Comparison of ENCODE assay signal across 8 cellular contexts in genomic region chr1:50969611-50970507, GRCh38. TPM values are rescaled to one million over a fixed set of nuclear protein-coding genes. Genes with fewer than 3 reads are reported as not detected.
DNase-seq lines count a peak whose midpoint lies in the region; ATAC-seq, FAIRE-seq and TF ChIP-seq lines count a peak whose summit lies in the region.

CDKN2C (plus strand) TSS chr1:50970245; CDS start chr1:50970369, 124 bp downstream.

- CTCF ChIA-PET in SK-N-SH (lab: Yijun Ruan, JAX) = interaction anchor here (0.8 to 3.7 kb wide), 7 partner anchors 9 to 222 kb away, joined by 3 to 23 read pairs (median 6); partner anchors contain the start of gene FAF1

- no peak for FAIRE-seq in pancreas (lab: Jason Lieb, UNC)

- DNase-seq in GM12865 (ENCODE audit: low read depth) (peak; percentile 77), NCI-H1092 (lab: John Stamatoyannopoulos, UW) (peak; percentile 77), SK-N-SH (peak; percentile 69), adrenal gland (peak; percentile 77 to 92 (median 82)), cardiac muscle cell (ENCODE audit: low read depth in 1 of 2, low spot score in 1 of 2) (peak; percentile 47 to 87), pancreas (peak; percentile 64 to 89 (median 70)), GM19240 (ENCODE audit: insufficient read length, low spot score) (no peak)

- no peaks in the 10 kb centered on the region for H3K9me2 ChIP-seq in SK-N-SH

- H3K4me1 ChIP-seq in SK-N-SH (ENCODE audit: control insufficient read depth in 1 of 2, insufficient read depth in 2 of 2, low read depth in 1 of 2, low read length in 1 of 2) (peaks cover 0 to 15% of the 10 kb centered on the region in 2 experiments; a peak in 3 of 4 replicates), adrenal gland (replicated peaks in 1 of 2) (peaks cover 0 to 29% of the 10 kb centered on the region in 2 donors), cardiac muscle cell (ENCODE audit: low read depth) (no peaks in the 10 kb centered on the region), pancreas (peaks cover 9 to 18% (median 10%) of the 10 kb centered on the region in 3 donors)

- no peaks in the 10 kb centered on the region for H4K20me1 ChIP-seq in SK-N-SH (ENCODE audit: insufficient read depth)

- intact Hi-C loops in adrenal gland (cut with DNase I) = loop anchor here in 1 of 2 donors (10.0 kb wide), 1 partner anchor 195 kb away; no protein-coding TSS in a partner anchor
- intact Hi-C loops in pancreas (cut with DNase I) = no loop called here

- peak within 1 kb of the TSS; percentile 93 to 95 for H3K27ac ChIP-seq in SK-N-SH (ENCODE audit: low read depth in 2 of 2, low read length in 1 of 2)
- peak within 1 kb of the TSS; percentile 96 to 100 (median 98) for H3K27ac ChIP-seq in adrenal gland
- H3K27ac ChIP-seq in cardiac muscle cell = no peak within 1 kb of the TSS
- peak within 1 kb of the TSS; percentile 97 to 100 (median 98) for H3K27ac ChIP-seq in pancreas

- peaks cover 27% of the 10 kb centered on the region for H3F3A ChIP-seq in SK-N-SH (replicated peaks; ENCODE audit: insufficient read depth)

- WGBS in SK-N-SH (ENCODE audit: low lambda C conversion rate) = 2% methylated on average over 24 of the region's 44 CpGs
- WGBS in adrenal gland, 4 donors = 0 to 1% (median 0%) methylated on average over 31 to 44 of the region's 44 CpGs
- 1% methylated on average over 44 of the region's 44 CpGs for WGBS in pancreas, 2 donors

- H3K9me3 ChIP-seq in SK-N-SH (no peaks in the 10 kb centered on the region), adrenal gland (replicated peaks in 1 of 3) (peaks cover 0 to 6% (median 0%) of the 10 kb centered on the region in 3 donors), cardiac muscle cell (ENCODE audit: low read depth) (no peaks in the 10 kb centered on the region), pancreas (no peaks in the 10 kb centered on the region)

- H3K79me2 ChIP-seq in SK-N-SH (ENCODE audit: insufficient read depth) = peaks cover 62% of the 10 kb centered on the region

- H3K4me3 ChIP-seq in GM12865 (ENCODE audit: low read depth, low read length) (peak within 1 kb of the TSS; percentile 79), SK-N-SH (ENCODE audit: low read depth in 2 of 2, low read length in 1 of 2) (peak within 1 kb of the TSS; percentile 96), adrenal gland (peak within 1 kb of the TSS; percentile 71 to 97 (median 94)), cardiac muscle cell (peak within 1 kb of the TSS; percentile 58), pancreas (peak within 1 kb of the TSS; percentile 68 to 85 (median 83))

- H3K27me3 ChIP-seq in SK-N-SH (ENCODE audit: insufficient read depth) (no peaks in the 10 kb centered on the region), adrenal gland (no peaks in the 10 kb centered on the region), cardiac muscle cell (peaks cover 94% of the 10 kb centered on the region), pancreas (no peaks in the 10 kb centered on the region)

- TF ChIP-seq POLR2A in adrenal gland (IDR thresholded peaks at IDR 0.05) = peak in 1 of 2 donors; percentile 85

- H3K9ac ChIP-seq in SK-N-SH = peak within 1 kb of the TSS; percentile 86

- TF ChIP-seq EP300 in SK-N-SH (IDR thresholded peaks at IDR 0.05; ENCODE audit: borderline replicate concordance in 1 of 2, low read depth in 1 of 2, low read length in 1 of 2) = no peak

- POLR2A ChIA-PET in SK-N-SH (lab: Yijun Ruan, JAX) = interaction anchor here (2.1 to 2.6 kb wide), 2 partner anchors 8 to 12 kb away, joined by 8 to 18 read pairs; no protein-coding TSS in a partner anchor

- peaks cover 7 to 8% of the 10 kb centered on the region in 2 experiments for H3K36me3 ChIP-seq in SK-N-SH (replicated peaks in 1 of 2; ENCODE audit: control insufficient read depth in 1 of 2, insufficient read depth in 2 of 2, low read length in 1 of 2)
- H3K36me3 ChIP-seq in adrenal gland (replicated peaks in 1 of 2) = no peaks in the 10 kb centered on the region
- no peaks in the 10 kb centered on the region for H3K36me3 ChIP-seq in cardiac muscle cell
- no peaks in the 10 kb centered on the region for H3K36me3 ChIP-seq in pancreas

- H3K4me2 ChIP-seq in SK-N-SH = peak within 1 kb of the TSS; percentile 96

- peak; percentile 25 for ATAC-seq in HG02623 (IDR thresholded peaks at IDR 0.05; ENCODE audit: unreplicated experiment)
- ATAC-seq in pancreas = peak; percentile 30 to 63 (median 58)

- TF ChIP-seq RAD21 in SK-N-SH (IDR thresholded peaks at IDR 0.05; ENCODE audit: low read length) = no peak

- peak within 1 kb of the TSS; percentile 92 for H2AFZ ChIP-seq in SK-N-SH (ENCODE audit: low read depth)

- TF ChIP-seq CTCF in GM12865 (IDR thresholded peaks at IDR 0.05; ENCODE audit: insufficient read depth, low read depth, low read length, missing control alignments) (no peak), SK-N-SH (IDR thresholded peaks at IDR 0.05) (no peak; the same call in 1 of the 2 replicates), adrenal gland (IDR thresholded peaks at IDR 0.05) (no peak), cardiac muscle cell (IDR thresholded peaks at IDR 0.05; ENCODE audit: low read depth, low read length) (peak; percentile 7), pancreas (IDR thresholded peaks at IDR 0.05) (no peak)

TF ChIP-seq in SK-N-SH, 30 proteins besides CTCF, POLR2A, EP300 and RAD21 (continues in another document):
- TF ChIP-seq RCOR1 (IDR thresholded peaks at IDR 0.05; ENCODE audit: low read length) (no peak), RXRA (IDR thresholded peaks at IDR 0.05; ENCODE audit: borderline replicate concordance, low read depth) (no peak), MAX (IDR thresholded peaks at IDR 0.05; ENCODE audit: low read depth) (peak; percentile 67; the same call in 1 of the 2 replicates), NFIC (IDR thresholded peaks at IDR 0.05; ENCODE audit: borderline replicate concordance) (peak; percentile 15; the same call in 1 of the 2 replicates), MXI1 (IDR thresholded peaks at IDR 0.05; ENCODE audit: low read depth, low read length) (peak; percentile 90), YY1 (IDR thresholded peaks at IDR 0.05; ENCODE audit: low read depth) (no peak), NRF1 (IDR thresholded peaks at IDR 0.05; ENCODE audit: low read depth, low read length) (no peak), FOSL2 (IDR thresholded peaks at IDR 0.05; ENCODE audit: borderline replicate concordance, low read depth) (no peak; the same call in 1 of the 2 replicates), ZBTB33 (IDR thresholded peaks at IDR 0.05; ENCODE audit: borderline replicate concordance, low read depth) (no peak), FOXM1 (IDR thresholded peaks at IDR 0.05; ENCODE audit: low read depth) (no peak), CHD2 (IDR thresholded peaks at IDR 0.05; ENCODE audit: low read length, partially characterized antibody) (no peak), ELF1 (IDR thresholded peaks at IDR 0.05) (no peak), FOXJ3 (CRISPR knock-in tag; IDR thresholded peaks at IDR 0.05) (no peak), TCF12 (IDR thresholded peaks at IDR 0.05) (0 out of 2 replicates have a peak, but pooled peaks have one; percentile 11), SIN3A (IDR thresholded peaks at IDR 0.05; ENCODE audit: borderline replicate concordance, low read depth, low read length) (peak; percentile 67), IRF3 (IDR thresholded peaks at IDR 0.05; ENCODE audit: low read depth, low read length) (no peak), TEAD4 (IDR thresholded peaks at IDR 0.05; ENCODE audit: borderline replicate concordance, insufficient read depth) (no peak), GATA2 (CRISPR knock-in tag; IDR thresholded peaks at IDR 0.05) (no peak), GABPA (IDR thresholded peaks at IDR 0.05; ENCODE audit: low read depth) (no peak), MEF2A (IDR thresholded peaks at IDR 0.05; ENCODE audit: borderline replicate concordance, low read depth) (no peak), POLR2AphosphoS5 (IDR thresholded peaks at IDR 0.05; ENCODE audit: low read depth, low read length) (peak; percentile 58; the same call in 1 of the 2 replicates), TAF1 (IDR thresholded peaks at IDR 0.05; ENCODE audit: borderline replicate concordance, low read depth, low read length) (0 out of 2 replicates have a peak, but pooled peaks have one; percentile 13)

RNA-seq across cellular contexts. Expression of gene CDKN2C, which starts in this region (rescaled TPM):
- 27.0 and 29.4 TPM in 2 replicates for polyA plus RNA-seq in SK-N-SH (2012; rRNA removed)
- polyA plus RNA-seq in SK-N-SH (2012; cell fraction: cytosol; rRNA removed) = 32.5 and 34.1 TPM in 2 replicates
- polyA plus RNA-seq in SK-N-SH (2012; cell fraction: nucleus; rRNA removed) = 14.5 and 18.9 TPM in 2 replicates
- total RNA-seq in adrenal gland = 10 to 100 TPM; 11.0 to 46.0 (median 25.3) TPM
- polyA plus RNA-seq in adrenal gland = 10 to 100 TPM; 15.7 to 27.4 (median 18.5) TPM
- 0.39 and 5.5 TPM in 2 replicates for total RNA-seq in cardiac muscle cell
- 0.54 and 2.5 TPM in 2 replicates for polyA plus RNA-seq in cardiac muscle cell
- total RNA-seq in pancreas = 10 to 100 TPM in 2 of 6 donors, 1 to 10 TPM in 4; 4.3 to 11.5 (median 8.4) TPM
- polyA plus RNA-seq in pancreas = 1 to 10 TPM; 7.4 to 8.1 TPM
